In genomic region chr3:54882114-54882833, GRCh38 we compare ENCODE assay signal across 15 cellular contexts. TPM values are rescaled to one million over a fixed set of nuclear protein-coding genes. Genes with fewer than 3 reads are reported as not detected.
DNase-seq lines count a peak whose midpoint lies in the region; ATAC-seq, FAIRE-seq and TF ChIP-seq lines count a peak whose summit lies in the region.
"Had no signal": no experiment of that assay in that cellular context is flagged by ENCODE, and none has a peak within 500 bp of the region (broad histone marks: within the 10 kb centered on the region; RNA-seq: fewer than 3 reads in every experiment).

No MANE protein-coding gene starts in this region.

- H3K4me1 ChIP-seq in HEK293 (ENCODE audit: control insufficient read depth, insufficient read depth, low read length) (no peaks in the 10 kb centered on the region), left ventricle myocardium inferior (peaks cover 5% of the 10 kb centered on the region), skeletal muscle satellite cell (ENCODE audit: control insufficient read depth, insufficient read depth, low read length) (peaks cover 31% of the 10 kb centered on the region)

- CTCF ChIA-PET in HEK293 (lab: Yijun Ruan, JAX), result interaction anchor here (0.5 kb wide), 1 partner anchor 1660 kb away, joined by 4 read pairs; no protein-coding TSS in a partner anchor

- FAIRE-seq in GM12892 (lab: Jason Lieb, UNC), result no peak

- TF ChIP-seq POLR2A in GM12892 (IDR thresholded peaks at IDR 0.05; ENCODE audit: low read depth, low read length), result no peak

- H3K4me2 ChIP-seq in skeletal muscle satellite cell (ENCODE audit: low read length), result peak overlapping the region; percentile 57

- H3K9ac ChIP-seq in skeletal muscle satellite cell (ENCODE audit: low read depth, low read length), result peak overlapping the region; percentile 60

- no peak for ATAC-seq in GM18861 (IDR thresholded peaks at IDR 0.05; ENCODE audit: unreplicated experiment)
- no peak for ATAC-seq in HG03520 (IDR thresholded peaks at IDR 0.05; ENCODE audit: unreplicated experiment)

- DNase-seq in astrocyte of the cerebellum (ENCODE audit: low read depth), result peak; percentile 93
- DNase-seq in left ventricle myocardium inferior, result no peak
- DNase-seq in GM12892 (ENCODE audit: insufficient read length), result no peak
- no peak for DNase-seq in activated CD4-positive, alpha-beta T cell treated with anti-CD3 and anti-CD28 coated beads for 48 hours
- DNase-seq: DND-41; effector CD4-positive, alpha-beta T cell; H9; NCI-H1417 treated with DMSO at 0.1 percent for 48 hours; stimulated activated CD4-positive, alpha-beta T cell treated with anti-CD3 and anti-CD28 coated beads, Interleukin-12 subunit alpha, Interleukin-12 subunit beta, amount 100 ng/mL, for 4 hours; WERI-Rb-1 had no signal

- no peaks in the 10 kb centered on the region for H3K36me3 ChIP-seq in HEK293 (ENCODE audit: control insufficient read depth in 2 of 2, insufficient read depth in 1 of 2, low read length in 2 of 2)
- H3K36me3 ChIP-seq in left ventricle myocardium inferior, result no peaks in the 10 kb centered on the region
- H3K36me3 ChIP-seq in skeletal muscle satellite cell (ENCODE audit: insufficient read depth, low read length), result no peaks in the 10 kb centered on the region
- H3K36me3 ChIP-seq: WERI-Rb-1 had no signal

- H3K9me3 ChIP-seq in HEK293 (ENCODE audit: control insufficient read depth, insufficient read depth, low read depth, low read length), result no peaks in the 10 kb centered on the region
- no peaks in the 10 kb centered on the region for H3K9me3 ChIP-seq in left ventricle myocardium inferior (replicated peaks)
- no peaks in the 10 kb centered on the region for H3K9me3 ChIP-seq in skeletal muscle satellite cell (replicated peaks; ENCODE audit: low read length)

- intact Hi-C loops in left ventricle myocardium inferior (cut with micrococcal nuclease), result no loop called here

- H3K27me3 ChIP-seq in left ventricle myocardium inferior (ENCODE audit: low read depth) (no peaks in the 10 kb centered on the region), skeletal muscle satellite cell (ENCODE audit: control insufficient read depth, insufficient read depth, low read length) (no peaks in the 10 kb centered on the region)

- H3K27ac ChIP-seq in HEK293 (ENCODE audit: extremely low read depth, low read depth, low read length), result no peak overlapping the region
- H3K27ac ChIP-seq in left ventricle myocardium inferior (replicated peaks), result peak overlapping the region; percentile 62
- H3K27ac ChIP-seq: WERI-Rb-1 had no signal

- POLR2A ChIA-PET in HEK293 (lab: Yijun Ruan, JAX), result no interaction called here

- H3K4me3 ChIP-seq in HEK293 (ENCODE audit: low read depth, low read length) (no peak overlapping the region), astrocyte of the cerebellum (ENCODE audit: low read depth, low read length) (no peak overlapping the region), left ventricle myocardium inferior (no peak overlapping the region), skeletal muscle satellite cell (ENCODE audit: low read length) (no peak overlapping the region)

- TF ChIP-seq CTCF in HEK293 (tag by site-specific recombination; IDR thresholded peaks at IDR 0.05) (no peak), astrocyte of the cerebellum (IDR thresholded peaks at IDR 0.05; ENCODE audit: low read depth, low read length, missing control alignments) (no peak), left ventricle myocardium inferior (IDR thresholded peaks at IDR 0.05; ENCODE audit: borderline replicate concordance) (no peak)

- in situ Hi-C loops in astrocyte of the cerebellum (cut with HindIII; ENCODE audit: low sequenced_read_pairs), result no loop called here

TF ChIP-seq in HEK293, 187 proteins besides CTCF, POLR2A, EP300 and RAD21:
- TF ChIP-seq ZBTB48 (tag by site-specific recombination; IDR thresholded peaks at IDR 0.05), result no peak
- TF ChIP-seq GLIS1 (tag by site-specific recombination; IDR thresholded peaks at IDR 0.05), result peak; percentile 90

RNA-seq across cellular contexts. Expression of gene LRTM1, which starts 45.6 kb away (rescaled TPM):
- total RNA-seq in left ventricle myocardium inferior, result not detected
- not detected in 2 replicates for total RNA-seq in skeletal muscle satellite cell (2012; rRNA removed)
- polyA plus RNA-seq in GM12892 (2012; ENCODE audit: missing spikeins), result not detected
- total RNA-seq: H9, liver had no signal
- polyA plus RNA-seq: liver had no signal
